Comparison of ENCODE assay signal across 18 cellular contexts in the genomic region with DNA sequence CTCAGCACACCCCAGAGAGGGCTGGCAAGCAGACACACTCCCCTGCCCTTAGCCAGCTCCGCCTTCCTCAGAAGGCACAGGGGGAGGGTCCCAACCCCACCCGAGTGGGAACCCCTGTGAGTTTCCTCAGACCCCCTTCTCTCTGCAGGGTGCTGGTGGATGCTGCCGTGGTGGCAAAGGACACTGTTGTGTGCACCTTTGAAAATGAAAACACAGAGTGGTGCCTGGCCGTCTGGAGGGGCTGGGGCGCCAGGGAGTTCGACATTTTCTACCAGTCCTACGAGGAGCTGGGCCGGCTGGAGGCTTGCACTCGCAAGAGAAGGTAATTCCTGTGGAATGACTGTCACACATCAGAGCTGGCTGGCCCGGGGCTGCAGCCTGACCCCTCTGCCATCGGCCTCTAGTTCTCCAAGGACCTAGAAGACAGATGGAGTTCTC.
DNase-seq lines count a peak whose midpoint lies in the region; ATAC-seq, FAIRE-seq and TF ChIP-seq lines count a peak whose summit lies in the region.
"Had no signal": no experiment of that assay in that cellular context is flagged by ENCODE, and none has a peak within 500 bp of the region (broad histone marks: within the 10 kb centered on the region; RNA-seq: fewer than 3 reads in every experiment).

No MANE protein-coding gene starts in this region.

- H2BK15ac ChIP-seq in H9 (ENCODE audit: low read depth, low read length): peak overlapping the region; percentile 90; the same call in 1 of the 2 replicates

- H4K20me1 ChIP-seq in H9 (ENCODE audit: control insufficient read depth, insufficient read depth, insufficient read length) (no peaks in the 10 kb centered on the region), astrocyte (ENCODE audit: insufficient read depth, low read length) (no peaks in the 10 kb centered on the region), HepG2 (ENCODE audit: insufficient read depth, low read length) (no peaks in the 10 kb centered on the region), smooth muscle cell (ENCODE audit: low read depth) (no peaks in the 10 kb centered on the region)

- H3K4me1 ChIP-seq in H9 (ENCODE audit: insufficient read depth, low read length) (peaks cover 20% of the 10 kb centered on the region), astrocyte (ENCODE audit: insufficient read depth, low read length) (peaks cover 38% of the 10 kb centered on the region), HepG2 (ENCODE audit: insufficient read depth, low read length) (peaks cover 86% of the 10 kb centered on the region), smooth muscle cell (ENCODE audit: low read depth) (peaks cover 38% of the 10 kb centered on the region)

- no peak overlapping the region for H3K56ac ChIP-seq in H9 (ENCODE audit: insufficient read length, low read depth, low read length)

- H3K27ac Mint-ChIP-seq in H9: peak overlapping the region; percentile 96 to 98 (median 97)
- peak overlapping the region; percentile 99 for H3K27ac Mint-ChIP-seq in astrocyte (ENCODE audit: unreplicated experiment)
- H3K27ac Mint-ChIP-seq: activated CD4-positive, alpha-beta T cell treated with anti-CD3 and anti-CD28 coated beads, Interleukin-2, amount 10 ng/mL, durations not matched to agents 7 days and 5 days had no signal

- H4K5ac ChIP-seq in H9 (ENCODE audit: insufficient read length, low read depth, low read length): peak overlapping the region; percentile 34

- peak overlapping the region; percentile 75 for H2BK120ac ChIP-seq in H9 (ENCODE audit: low read depth, low read length, poor library complexity, severe bottlenecking)

- H3K36me3 Mint-ChIP-seq in H9 (ENCODE audit: insufficient read depth in 1 of 3, low read depth in 3 of 3): peaks cover 7 to 16% (median 13%) of the 10 kb centered on the region in 3 experiments
- peaks cover 1% of the 10 kb centered on the region for H3K36me3 Mint-ChIP-seq in astrocyte (ENCODE audit: low read depth, unreplicated experiment)

- TF ChIP-seq RAD21 in HepG2 (CRISPR knock-in tag; IDR thresholded peaks at IDR 0.05): no peak

- H3K4me2 ChIP-seq in H9 (ENCODE audit: insufficient read depth, insufficient read length, low read length) (no peak overlapping the region), astrocyte (ENCODE audit: low read length) (no peak overlapping the region), HepG2 (ENCODE audit: low read depth, low read length) (peak overlapping the region; percentile 95), smooth muscle cell (peak overlapping the region; percentile 76)

- TF ChIP-seq EP300 in HepG2 (IDR thresholded peaks at IDR 0.05; ENCODE audit: low read depth in 2 of 2, low read length in 2 of 2) (no peak), HepG2 (CRISPR knock-in tag; IDR thresholded peaks at IDR 0.05; ENCODE audit: borderline replicate concordance) (no peak)

- no peak overlapping the region for H3K23ac ChIP-seq in H9 (ENCODE audit: insufficient read length, low read depth, low read length)

- H4K8ac ChIP-seq in H9 (replicated peaks; ENCODE audit: insufficient read length, low read depth, low read length): no peak overlapping the region

- H2BK12ac ChIP-seq in H9 (ENCODE audit: insufficient read length, low read depth, low read length): peak overlapping the region; percentile 2

- H3K36me3 ChIP-seq in astrocyte (ENCODE audit: insufficient read depth, low read length) (no peaks in the 10 kb centered on the region), HepG2 (replicated peaks in 1 of 2; ENCODE audit: control insufficient read depth in 1 of 2, insufficient read depth in 2 of 2, low read length in 2 of 2) (no peaks in the 10 kb centered on the region; a peak in 1 of 5 replicates), smooth muscle cell (ENCODE audit: low read depth) (no peaks in the 10 kb centered on the region)
- H3K36me3 ChIP-seq: BE2C had no signal

- ATAC-seq in HepG2: peak; percentile 1; the same call in 2 of the 3 replicates
- no peak for ATAC-seq in GM19023 (IDR thresholded peaks at IDR 0.05; ENCODE audit: unreplicated experiment)
- ATAC-seq in GM18861 (IDR thresholded peaks at IDR 0.05; ENCODE audit: unreplicated experiment): no peak
- ATAC-seq: activated T-cell treated with anti-CD3 and anti-CD28 coated beads, Interleukin-2, amount 50 U/mL, for 4 hours had no signal

- DNase-seq in H9: no peak
- DNase-seq in astrocyte (ENCODE audit: low read depth): peak; percentile 11
- no peak for DNase-seq in HepG2 (ENCODE audit: low spot score)
- DNase-seq in smooth muscle cell (lab: John Stamatoyannopoulos, UW; ENCODE audit: unreplicated experiment): no peak
- DNase-seq in activated CD4-positive, CD25-positive, alpha-beta regulatory T cell (lab: John Stamatoyannopoulos, UW): no peak
- no peak for DNase-seq in substantia nigra (lab: John Stamatoyannopoulos, UW)
- DNase-seq: activated CD4-positive, alpha-beta T cell treated with anti-CD3 and anti-CD28 coated beads, Interleukin-2, amount 10 ng/mL, durations not matched to agents 7 days and 5 days; activated T-cell treated with anti-CD3 and anti-CD28 coated beads, Interleukin-2, amount 50 U/mL, for 4 hours; BE2C; DMS 273 treated with DMSO at 0.1 percent for 48 hours; NCI-H1048; NCI-H2171 treated with DMSO at 0.1 percent for 48 hours; nucleus accumbens; SIG-M5 had no signal

- peaks cover 4% of the 10 kb centered on the region for H3K23me2 ChIP-seq in H9 (ENCODE audit: insufficient read length, low read depth, low read length, poor library complexity, severe bottlenecking)

- FAIRE-seq in astrocyte (lab: Jason Lieb, UNC): no peak
- FAIRE-seq in HepG2 (lab: Jason Lieb, UNC): no peak

- TF ChIP-seq CTCF in H9 (conservative IDR thresholded peaks at IDR 0.05) (no peak), astrocyte (IDR thresholded peaks at IDR 0.05; ENCODE audit: insufficient read depth, low read depth, low read length) (no peak), HepG2 (CRISPR knock-in tag; IDR thresholded peaks at IDR 0.05) (no peak), smooth muscle cell (IDR thresholded peaks at IDR 0.05; ENCODE audit: borderline replicate concordance, insufficient read depth, poor library complexity, severe bottlenecking) (no peak)

- H3K4me3 ChIP-seq in astrocyte (ENCODE audit: insufficient read depth, low read depth, low read length): no peak overlapping the region
- H3K4me3 ChIP-seq in HepG2 (replicated peaks in 1 of 3; ENCODE audit: insufficient read depth in 1 of 3, low read depth in 2 of 3, low read length in 3 of 3): peak overlapping the region; percentile 11 to 62 (median 28); a peak in 5 of 6 replicates
- no peak overlapping the region for H3K4me3 ChIP-seq in smooth muscle cell
- H3K4me3 ChIP-seq: lung had no signal

- H3K9ac ChIP-seq in H9 (ENCODE audit: extremely low read depth, insufficient read length, low read length) (no peak overlapping the region), astrocyte (ENCODE audit: low read length) (no peak overlapping the region), HepG2 (ENCODE audit: insufficient read depth, low read depth, low read length) (peak overlapping the region; percentile 96), smooth muscle cell (ENCODE audit: low read depth) (no peak overlapping the region)

- H3K27me3 Mint-ChIP-seq in H9 (ENCODE audit: low read depth) (peaks cover 5% of the 10 kb centered on the region), astrocyte (ENCODE audit: low read depth, unreplicated experiment) (peaks cover 4% of the 10 kb centered on the region)
- H3K27me3 Mint-ChIP-seq: activated CD4-positive, alpha-beta T cell treated with anti-CD3 and anti-CD28 coated beads, Interleukin-2, amount 10 ng/mL, durations not matched to agents 7 days and 5 days; IgD-negative memory B cell had no signal

- no peaks in the 10 kb centered on the region for H3K79me2 ChIP-seq in H9 (ENCODE audit: insufficient read depth, low read length)
- H3K79me2 ChIP-seq in astrocyte (ENCODE audit: insufficient read depth, low read length): no peaks in the 10 kb centered on the region
- H3K79me2 ChIP-seq in HepG2 (ENCODE audit: insufficient read depth, low read length): no peaks in the 10 kb centered on the region
- H3K79me2 ChIP-seq in smooth muscle cell (ENCODE audit: low read depth): no peaks in the 10 kb centered on the region

- peak overlapping the region; percentile 42 for H2AK5ac ChIP-seq in H9 (ENCODE audit: insufficient read length, low read length)

- H3K14ac ChIP-seq in H9 (ENCODE audit: insufficient read depth, low read length): peak overlapping the region; percentile 89

- POLR2A ChIA-PET in HepG2 (lab: Yijun Ruan, JAX): interaction anchor here (1.0 to 3.3 kb wide), 5 partner anchors 9 to 176 kb away, joined by 3 to 36 read pairs (median 5); no protein-coding TSS in a partner anchor

- peaks cover 14% of the 10 kb centered on the region for H3F3A ChIP-seq in smooth muscle cell (ENCODE audit: low read depth)

- H2BK20ac ChIP-seq in H9 (ENCODE audit: low read depth, low read length, poor library complexity, severe bottlenecking): peak overlapping the region; percentile 65

- H3K4ac ChIP-seq in H9 (ENCODE audit: low read depth, low read length): peak overlapping the region; percentile 80

- no peak for TF ChIP-seq POLR2A in HepG2 (IDR thresholded peaks at IDR 0.05; ENCODE audit: insufficient read depth in 1 of 2, low read depth in 2 of 2, low read length in 2 of 2)

- peaks cover 68 to 71% of the 10 kb centered on the region in 2 experiments for H3K4me1 Mint-ChIP-seq in H9
- peaks cover 32% of the 10 kb centered on the region for H3K4me1 Mint-ChIP-seq in astrocyte (ENCODE audit: low read depth, unreplicated experiment)

- no TSS peak for BruUV-seq in HepG2 (replicated peaks; lab: Mats Ljungman, UMichigan)

- H3K79me1 ChIP-seq in H9 (ENCODE audit: insufficient read depth, low read depth, low read length, poor library complexity, severe bottlenecking): no peaks in the 10 kb centered on the region

- intact Hi-C loops in HepG2 (cut with micrococcal nuclease; ENCODE audit: unreplicated experiment): loop anchor here (2.0 kb wide), 1 partner anchor 52 kb away; no protein-coding TSS in a partner anchor

- peak overlapping the region in 1 of 2 experiments; percentile 71; a peak in 3 of 5 replicates for H3K4me3 Mint-ChIP-seq in H9
- H3K4me3 Mint-ChIP-seq in astrocyte (ENCODE audit: unreplicated experiment): no peak overlapping the region
- H3K4me3 Mint-ChIP-seq: activated CD4-positive, alpha-beta T cell treated with anti-CD3 and anti-CD28 coated beads, Interleukin-2, amount 10 ng/mL, durations not matched to agents 7 days and 5 days; activated T-cell treated with anti-CD3 and anti-CD28 coated beads, Interleukin-2, amount 50 U/mL, for 4 hours; IgD-negative memory B cell had no signal

- H2AFZ ChIP-seq in H9 (ENCODE audit: low read length) (no peak overlapping the region), astrocyte (ENCODE audit: low read depth, low read length) (no peak overlapping the region), HepG2 (ENCODE audit: low read length) (no peak overlapping the region), smooth muscle cell (ENCODE audit: low read depth) (peak overlapping the region; percentile 55)

- H3K9me3 Mint-ChIP-seq in H9 (peaks cover 14 to 26% of the 10 kb centered on the region in 2 experiments), astrocyte (ENCODE audit: unreplicated experiment) (no peaks in the 10 kb centered on the region)
- H3K9me3 Mint-ChIP-seq: activated CD4-positive, alpha-beta T cell treated with anti-CD3 and anti-CD28 coated beads, Interleukin-2, amount 10 ng/mL, durations not matched to agents 7 days and 5 days; activated T-cell treated with anti-CD3 and anti-CD28 coated beads, Interleukin-2, amount 50 U/mL, for 4 hours; IgD-negative memory B cell had no signal

- in situ Hi-C loops in HepG2 (cut with HindIII; ENCODE audit: extremely low pct_ligation_motif_present, low pct_unique_long_range_greater_than_20kb): loop anchor here (5.0 kb wide), 1 partner anchor 51 kb away; no protein-coding TSS in a partner anchor

- H3K9me3 ChIP-seq in H9 (ENCODE audit: control insufficient read depth, low read depth, low read length) (no peaks in the 10 kb centered on the region), astrocyte (ENCODE audit: insufficient read depth, low read depth, low read length) (no peaks in the 10 kb centered on the region), HepG2 (ENCODE audit: low read length) (no peaks in the 10 kb centered on the region), smooth muscle cell (replicated peaks; ENCODE audit: low read depth) (no peaks in the 10 kb centered on the region)
- H3K9me3 ChIP-seq: BE2C had no signal

- H3T11ph ChIP-seq in H9 (ENCODE audit: low read length): no peak overlapping the region

- peak overlapping the region; percentile 75 for H4K91ac ChIP-seq in H9 (ENCODE audit: insufficient read length, low read depth, low read length)

- H3K27ac ChIP-seq in H9 (ENCODE audit: insufficient read length, low read depth, low read length): peak overlapping the region; percentile 80
- H3K27ac ChIP-seq in astrocyte (ENCODE audit: low read depth, low read length): no peak overlapping the region
- H3K27ac ChIP-seq in HepG2 (ENCODE audit: extremely low read length, insufficient read depth, low read length): peak overlapping the region; percentile 96
- H3K27ac ChIP-seq in smooth muscle cell (ENCODE audit: low read depth): peak overlapping the region; percentile 94
- no peak overlapping the region for H3K27ac ChIP-seq in substantia nigra (ENCODE audit: low read depth, low read length, poor library complexity, severe bottlenecking)

- no CpG with 5 or more reads among the region's 11 CpGs for WGBS in H9 (ENCODE audit: extremely low coverage, insufficient read length, low lambda C conversion rate)
- 35% methylated on average over 9 of the region's 11 CpGs for WGBS in HepG2 (ENCODE audit: low lambda C conversion rate)
- 26% methylated on average over 11 of the region's 11 CpGs for WGBS in smooth muscle cell (ENCODE audit: low lambda C conversion rate)

- no peaks in the 10 kb centered on the region for H3K27me3 ChIP-seq in H9 (ENCODE audit: insufficient read depth, low read length)
- H3K27me3 ChIP-seq in astrocyte (ENCODE audit: insufficient read depth, low read length): no peaks in the 10 kb centered on the region
- H3K27me3 ChIP-seq in HepG2 (ENCODE audit: control insufficient read depth in 1 of 2, insufficient read depth in 2 of 2, low read length in 2 of 2): no peaks in the 10 kb centered on the region
- no peaks in the 10 kb centered on the region for H3K27me3 ChIP-seq in smooth muscle cell (ENCODE audit: low read depth)
- H3K27me3 ChIP-seq: BE2C had no signal

- H2BK5ac ChIP-seq in H9 (ENCODE audit: insufficient read length, low read length): peak overlapping the region; percentile 62

- H3K18ac ChIP-seq in H9 (ENCODE audit: insufficient read length, low read depth, low read length): peak overlapping the region; percentile 91

- CTCF ChIA-PET in HepG2 (lab: Yijun Ruan, JAX; ENCODE audit: low intra/inter-chr PET ratio, low total read pairs): interaction anchor here (1.3 kb wide), 1 partner anchor 53 kb away, joined by 3 read pairs; no protein-coding TSS in a partner anchor

Comparison
In these comparisons a context has a peak if more than half of its experiments do, and no peak if none do; other contexts are left out.
1. H3K27ac ChIP-seq: peak in H9 (single experiment), HepG2 (single experiment) and smooth muscle cell (single experiment); none in astrocyte (single experiment) and substantia nigra (single experiment).
2. H3K4me2 ChIP-seq: peak in HepG2 (single experiment) and smooth muscle cell (single experiment); none in H9 (single experiment) and astrocyte (single experiment).
3. H3K4me3 ChIP-seq: peak in HepG2 (3 of 3); none in astrocyte (single experiment) and smooth muscle cell (single experiment).